ENCODE assay signal across 24 cellular contexts in genomic region chr4:64330143-64330542, GRCh38.
"Had no signal": no experiment of that assay in that cellular context is flagged by ENCODE, and none has a peak within 500 bp of the region (broad histone marks: within the 10 kb centered on the region; RNA-seq: fewer than 3 reads in every experiment).

No MANE protein-coding gene starts in this region.

- H3K27ac Mint-ChIP-seq: activated naive CD4-positive, alpha-beta T cell treated with anti-CD3 and anti-CD28 coated beads, Interleukin-2, amount 50 U/mL, for 24 hours; dendritic cell treated with granulocyte-macrophage colony-stimulating factor and Interleukin-4, amounts not matched to agents 40 ng/mL and 50 ng/mL, for 4 days; natural killer cell treated with Interleukin-12 subunit alpha and Interleukin-12 subunit beta and Interleukin-15 and Interleukin-18, amount 100 ng/mL, for 72 hours; type B pancreatic cell; WTC11 had no signal

- H3K36me3 ChIP-seq: ascending aorta, brain microvascular endothelial cell, neutrophil, thoracic aorta had no signal

- H3K9me3 Mint-ChIP-seq: dendritic cell treated with granulocyte-macrophage colony-stimulating factor and Interleukin-4, amounts not matched to agents 40 ng/mL and 50 ng/mL, for 4 days; type B pancreatic cell had no signal

- ATAC-seq: heart left ventricle; left ventricle myocardium superior; natural killer cell treated with Interleukin-12 subunit alpha and Interleukin-12 subunit beta and Interleukin-15 and Interleukin-18, amount 100 ng/mL, for 72 hours; right cardiac atrium; WTC11 had no signal

- H3K9ac ChIP-seq: parathyroid adenoma had no signal

- DNase-seq: activated gamma-delta T cell treated with Interleukin-2 at 50 U/mL for 16 hours; activated T-cell treated with anti-CD3 and anti-CD28 coated beads, Interleukin-2, amount 50 U/mL, for 1 hour; brain microvascular endothelial cell; caudate nucleus; effector CD4-positive, alpha-beta T cell; erythroblast; foreskin melanocyte; heart left ventricle; left ventricle myocardium superior; mammary epithelial cell; midbrain; right cardiac atrium; stimulated activated CD4-positive, alpha-beta T cell treated with anti-CD3 and anti-CD28 coated beads, Interleukin-4, amount 100 ng/mL, for 24 hours; stimulated activated naive CD4-positive, alpha-beta T cell treated with Interleukin-2 at 50 U/mL for 16 hours had no signal

- H3K9me3 ChIP-seq: ascending aorta, neutrophil, thoracic aorta had no signal

- H3K4me3 ChIP-seq: ascending aorta, heart left ventricle, thoracic aorta had no signal

- H3K27ac ChIP-seq: ascending aorta, brain microvascular endothelial cell, heart left ventricle, neutrophil, parathyroid adenoma, thoracic aorta had no signal

- FAIRE-seq: islet of Langerhans had no signal

- H3K79me2 ChIP-seq: parathyroid adenoma had no signal

- H3K27me3 ChIP-seq: ascending aorta, brain microvascular endothelial cell, heart left ventricle, neutrophil had no signal

- H3K27me3 Mint-ChIP-seq: activated naive CD4-positive, alpha-beta T cell treated with anti-CD3 and anti-CD28 coated beads, Interleukin-2, amount 50 U/mL, for 24 hours; dendritic cell treated with granulocyte-macrophage colony-stimulating factor and Interleukin-4, amounts not matched to agents 40 ng/mL and 50 ng/mL, for 4 days; natural killer cell treated with Interleukin-12 subunit alpha and Interleukin-12 subunit beta and Interleukin-15 and Interleukin-18, amount 100 ng/mL, for 72 hours; type B pancreatic cell had no signal

- H3K4me1 ChIP-seq: ascending aorta, parathyroid adenoma had no signal

- H3K4me1 Mint-ChIP-seq: activated naive CD4-positive, alpha-beta T cell treated with anti-CD3 and anti-CD28 coated beads, Interleukin-2, amount 50 U/mL, for 24 hours; WTC11 had no signal

- H3K36me3 Mint-ChIP-seq: activated naive CD4-positive, alpha-beta T cell treated with anti-CD3 and anti-CD28 coated beads, Interleukin-2, amount 50 U/mL, for 24 hours; natural killer cell treated with Interleukin-12 subunit alpha and Interleukin-12 subunit beta and Interleukin-15 and Interleukin-18, amount 100 ng/mL, for 72 hours; type B pancreatic cell; WTC11 had no signal

- H2AFZ ChIP-seq: parathyroid adenoma had no signal

- H3K4me3 Mint-ChIP-seq: activated naive CD4-positive, alpha-beta T cell treated with anti-CD3 and anti-CD28 coated beads, Interleukin-2, amount 50 U/mL, for 24 hours; dendritic cell treated with granulocyte-macrophage colony-stimulating factor and Interleukin-4, amounts not matched to agents 40 ng/mL and 50 ng/mL, for 4 days; natural killer cell treated with Interleukin-12 subunit alpha and Interleukin-12 subunit beta and Interleukin-15 and Interleukin-18, amount 100 ng/mL, for 72 hours; type B pancreatic cell; WTC11 had no signal
